Comparison of ENCODE assay signal across 8 cellular contexts in the genomic region with DNA sequence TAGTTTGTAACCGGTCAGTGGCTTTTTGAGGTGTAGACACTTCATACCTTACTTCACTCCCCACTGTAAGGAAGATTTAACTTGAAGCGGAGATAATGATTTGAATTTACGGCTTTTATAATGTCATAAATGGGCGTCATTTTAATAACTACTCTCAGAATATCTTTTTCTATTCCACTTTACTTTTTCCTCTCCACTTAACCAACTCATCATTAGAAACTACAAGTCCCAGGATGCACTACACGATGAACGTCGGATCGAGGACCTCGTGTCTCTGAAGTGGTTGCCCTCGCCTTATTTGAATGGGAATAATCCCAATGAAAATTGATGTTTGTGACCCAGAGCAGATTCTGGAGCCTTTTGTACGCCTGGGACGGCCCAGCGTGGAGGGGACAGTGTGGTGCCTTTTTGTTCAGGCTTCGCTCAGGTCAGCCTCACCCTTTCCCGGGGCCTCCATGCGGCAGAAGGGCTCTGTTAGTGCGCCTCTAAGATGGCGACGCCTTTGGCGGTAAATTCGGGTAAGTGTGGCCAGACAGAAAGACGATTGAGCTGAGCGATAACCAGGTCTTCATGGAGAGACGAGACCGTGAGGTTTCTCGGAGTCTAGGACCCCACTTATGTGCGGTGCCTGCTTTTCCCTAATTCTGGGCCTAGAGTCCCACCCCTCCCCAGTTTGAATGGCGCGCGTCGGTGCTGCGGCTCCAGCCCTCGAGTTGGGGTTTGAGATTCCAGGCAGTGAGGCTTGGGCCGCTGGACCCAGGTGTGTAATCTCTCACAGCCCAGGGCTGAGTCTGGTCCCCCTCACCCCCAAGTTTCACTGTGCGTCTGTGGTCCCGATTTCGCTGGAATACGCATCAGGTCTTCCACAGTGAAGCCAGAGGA. TPM values are rescaled to one million over a fixed set of nuclear protein-coding genes. Genes with fewer than 3 reads are reported as not detected.
DNase-seq lines count a peak whose midpoint lies in the region; ATAC-seq and TF ChIP-seq lines count a peak whose summit lies in the region.

A gene with protein sequence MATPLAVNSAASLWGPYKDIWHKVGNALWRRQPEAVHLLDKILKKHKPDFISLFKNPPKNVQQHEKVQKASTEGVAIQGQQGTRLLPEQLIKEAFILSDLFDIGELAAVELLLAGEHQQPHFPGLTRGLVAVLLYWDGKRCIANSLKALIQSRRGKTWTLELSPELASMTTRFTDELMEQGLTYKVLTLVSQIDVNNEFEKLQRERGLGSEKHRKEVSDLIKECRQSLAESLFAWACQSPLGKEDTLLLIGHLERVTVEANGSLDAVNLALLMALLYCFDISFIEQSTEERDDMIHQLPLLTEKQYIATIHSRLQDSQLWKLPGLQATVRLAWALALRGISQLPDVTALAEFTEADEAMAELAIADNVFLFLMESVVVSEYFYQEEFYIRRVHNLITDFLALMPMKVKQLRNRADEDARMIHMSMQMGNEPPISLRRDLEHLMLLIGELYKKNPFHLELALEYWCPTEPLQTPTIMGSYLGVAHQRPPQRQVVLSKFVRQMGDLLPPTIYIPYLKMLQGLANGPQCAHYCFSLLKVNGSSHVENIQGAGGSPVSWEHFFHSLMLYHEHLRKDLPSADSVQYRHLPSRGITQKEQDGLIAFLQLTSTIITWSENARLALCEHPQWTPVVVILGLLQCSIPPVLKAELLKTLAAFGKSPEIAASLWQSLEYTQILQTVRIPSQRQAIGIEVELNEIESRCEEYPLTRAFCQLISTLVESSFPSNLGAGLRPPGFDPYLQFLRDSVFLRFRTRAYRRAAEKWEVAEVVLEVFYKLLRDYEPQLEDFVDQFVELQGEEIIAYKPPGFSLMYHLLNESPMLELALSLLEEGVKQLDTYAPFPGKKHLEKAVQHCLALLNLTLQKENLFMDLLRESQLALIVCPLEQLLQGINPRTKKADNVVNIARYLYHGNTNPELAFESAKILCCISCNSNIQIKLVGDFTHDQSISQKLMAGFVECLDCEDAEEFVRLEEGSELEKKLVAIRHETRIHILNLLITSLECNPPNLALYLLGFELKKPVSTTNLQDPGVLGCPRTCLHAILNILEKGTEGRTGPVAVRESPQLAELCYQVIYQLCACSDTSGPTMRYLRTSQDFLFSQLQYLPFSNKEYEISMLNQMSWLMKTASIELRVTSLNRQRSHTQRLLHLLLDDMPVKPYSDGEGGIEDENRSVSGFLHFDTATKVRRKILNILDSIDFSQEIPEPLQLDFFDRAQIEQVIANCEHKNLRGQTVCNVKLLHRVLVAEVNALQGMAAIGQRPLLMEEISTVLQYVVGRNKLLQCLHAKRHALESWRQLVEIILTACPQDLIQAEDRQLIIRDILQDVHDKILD (N-terminal part only) (plus strand): TSS at position 463 of the 882 bp plus-strand sequence. CDS start 28 bp downstream, at position 491.

- POLR2A ChIA-PET in PC-3 (lab: Charles Lee; ENCODE audit: unreplicated experiment) = interaction anchor here (0.6 kb wide), 1 partner anchor 28 kb away, joined by 3 read pairs; no protein-coding TSS in a partner anchor

- H3K4me3 ChIP-seq in PC-3 (ENCODE audit: low read length) = peak within 1 kb of the TSS; percentile 93
- H3K4me3 ChIP-seq in esophagus (ENCODE audit: low read depth in 1 of 2, low read length in 2 of 2) = peak within 1 kb of the TSS; percentile 94 to 99
- H3K4me3 ChIP-seq in muscle layer of colon (ENCODE audit: low read depth in 1 of 2, low read length in 2 of 2) = peak within 1 kb of the TSS; percentile 72 to 98

- peak within 1 kb of the TSS; percentile 82 for H2AFZ ChIP-seq in PC-3 (ENCODE audit: low read length)

- peak; percentile 74 for ATAC-seq in GM21528 (IDR thresholded peaks at IDR 0.05; ENCODE audit: low FRiP score, unreplicated experiment)
- peak; percentile 87 for ATAC-seq in PC-3

- peaks cover 50% of the 10 kb centered on the region for H3K79me2 ChIP-seq in PC-3 (ENCODE audit: low read length)

- H3F3A ChIP-seq in PC-3 (ENCODE audit: low read length, unreplicated experiment) = no peaks in the 10 kb centered on the region

- H3K9me3 ChIP-seq in PC-3 (ENCODE audit: low read length) (no peaks in the 10 kb centered on the region), esophagus (ENCODE audit: control insufficient read depth in 2 of 2, insufficient read depth in 1 of 2, low read depth in 1 of 2, low read length in 1 of 2) (no peaks in the 10 kb centered on the region), muscle layer of colon (ENCODE audit: low read length) (no peaks in the 10 kb centered on the region)

- CTCF ChIA-PET in PC-3 (lab: Charles Lee) = interaction anchor here (0.9 kb wide), 1 partner anchor 278 kb away, joined by 3 read pairs; no protein-coding TSS in a partner anchor

- H3K27ac ChIP-seq in PC-3 (ENCODE audit: low read length) (peak within 1 kb of the TSS; percentile 83), esophagus (ENCODE audit: low read depth in 2 of 2, low read length in 1 of 2) (peak within 1 kb of the TSS; percentile 97 to 98), muscle layer of colon (ENCODE audit: low read depth, low read length) (peak within 1 kb of the TSS; percentile 93)

- 0 out of 2 replicates have a peak, but pooled peaks cover 5% of the 10 kb centered on the region for H4K20me1 ChIP-seq in PC-3 (ENCODE audit: low read length)

- 3 to 4% methylated on average over 38 of the region's 38 CpGs for whole genome bisulfite sequencing in esophagus, 2 donors

- H3K36me3 ChIP-seq in PC-3 (ENCODE audit: low read depth, low read length) = no peaks in the 10 kb centered on the region
- H3K36me3 ChIP-seq in esophagus (ENCODE audit: control insufficient read depth in 2 of 2, insufficient read depth in 2 of 2, low read length in 1 of 2) = no peaks in the 10 kb centered on the region
- H3K36me3 ChIP-seq in muscle layer of colon (ENCODE audit: insufficient read depth, low read length) = no peaks in the 10 kb centered on the region

- H3K27me3 ChIP-seq in PC-3 (ENCODE audit: low read length) (no peaks in the 10 kb centered on the region), esophagus (ENCODE audit: control insufficient read depth in 1 of 2, insufficient read depth in 2 of 2, low read length in 2 of 2) (no peaks in the 10 kb centered on the region), muscle layer of colon (ENCODE audit: control insufficient read depth in 1 of 2, insufficient read depth in 2 of 2, low read length in 2 of 2) (no peaks in the 10 kb centered on the region)

- H3K4me2 ChIP-seq in PC-3 (ENCODE audit: low read length) = peak within 1 kb of the TSS; percentile 91

- no peaks in the 10 kb centered on the region for H3K9me2 ChIP-seq in PC-3 (replicated peaks; ENCODE audit: low read length)

- TF ChIP-seq CTCF in PC-3 (conservative IDR thresholded peaks at IDR 0.05; ENCODE audit: low read depth, low read length) = no peak

- intact Hi-C loops in PC-3 (cut with micrococcal nuclease) = loop anchor here (1.0 to 5.0 kb wide), 3 partner anchors 47 to 276 kb away; a partner anchor contains a TSS

- BruUV-seq in PC-3 (replicated peaks; lab: Mats Ljungman, UMichigan) = TSS peak; percentile 68

- peak within 1 kb of the TSS; percentile 99 for H3K9ac ChIP-seq in PC-3 (ENCODE audit: low read length)
- peak within 1 kb of the TSS; percentile 92 for H3K9ac ChIP-seq in muscle layer of colon (ENCODE audit: low read length)

- peaks cover 6% of the 10 kb centered on the region for H3K4me1 ChIP-seq in PC-3 (ENCODE audit: insufficient read depth, low read length)
- H3K4me1 ChIP-seq in esophagus (ENCODE audit: control insufficient read depth in 2 of 2, insufficient read depth in 2 of 2, low read length in 1 of 2) = no peaks in the 10 kb centered on the region
- peaks cover 3% of the 10 kb centered on the region for H3K4me1 ChIP-seq in muscle layer of colon (ENCODE audit: insufficient read depth, low read length)

- peak; percentile 78 for DNase-seq in DMS153 treated with DMSO at 0.1 percent for 48 hours (lab: John Stamatoyannopoulos, UW; ENCODE audit: unreplicated experiment)
- peak; percentile 50 for DNase-seq in HuH-7.5 (ENCODE audit: low spot score)
- DNase-seq in PC-3 = peak; percentile 74
- peak; percentile 65 for DNase-seq in activated T-cell treated with anti-CD3 and anti-CD28 coated beads for 4 hours
- DNase-seq in stimulated activated CD8-positive, alpha-beta memory T cell treated with anti-CD3 and anti-CD28 coated beads, Interleukin-7, amount 100 ng/mL, for 1 hour (ENCODE audit: low read depth in 2 of 2) = peak; percentile 45 to 57

RNA-seq across cellular contexts. Expression of the gene that starts here (rescaled TPM):
- 79.9 and 86.7 TPM in 2 replicates for total RNA-seq in PC-3 (2014; rRNA removed)
- 10 to 100 TPM; 30.6 to 30.7 TPM for polyA plus RNA-seq in esophagus

Comparison
In these comparisons a context has a peak if more than half of its experiments do, and no peak if none do; other contexts are left out.
1. Peak in every context shown above with its lines: DNase-seq, ATAC-seq, H3K4me3 ChIP-seq and H3K27ac ChIP-seq.